11 cellular contexts compared by ENCODE assay signal in the genomic region with DNA sequence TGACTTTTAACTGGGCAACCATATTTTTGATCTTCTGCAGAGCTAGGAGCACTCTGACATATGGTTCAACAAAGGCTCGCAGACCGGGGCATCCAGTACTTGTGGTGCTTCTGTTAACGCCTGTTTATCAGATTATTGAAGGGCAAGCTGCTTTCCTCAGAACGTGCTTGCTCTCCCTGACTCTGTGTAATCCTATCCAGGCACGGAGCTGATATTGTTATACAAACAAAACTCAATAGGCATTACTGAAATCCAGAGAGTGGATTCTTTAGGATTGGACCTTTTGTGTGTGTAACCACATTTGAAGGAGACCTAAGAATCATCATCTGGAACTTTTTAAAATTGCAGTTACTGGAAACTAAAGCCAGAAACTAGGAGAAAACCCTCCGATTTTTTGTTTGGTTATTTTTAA.
DNase-seq lines count a peak whose midpoint lies in the region; ATAC-seq, FAIRE-seq and TF ChIP-seq lines count a peak whose summit lies in the region.
"Had no signal": no experiment of that assay in that cellular context is flagged by ENCODE, and none has a peak within 500 bp of the region (broad histone marks: within the 10 kb centered on the region; RNA-seq: fewer than 3 reads in every experiment).

No MANE protein-coding gene starts in this region.

- FAIRE-seq in GM19239 (lab: Jason Lieb, UNC): no peak

- ATAC-seq in HG03095 (IDR thresholded peaks at IDR 0.05; ENCODE audit: unreplicated experiment) (no peak), left colon (no peak)

- H3K79me2 ChIP-seq in fibroblast of lung (ENCODE audit: control insufficient read depth, insufficient read depth, low read length): no peaks in the 10 kb centered on the region
- H3K79me2 ChIP-seq in osteoblast (ENCODE audit: insufficient read depth, low read length): peaks cover 16% of the 10 kb centered on the region

- DNase-seq in D341Med (ENCODE audit: low spot score): peak; percentile 77
- DNase-seq in NCI-H345 treated with DMSO at 0.1 percent for 48 hours (lab: John Stamatoyannopoulos, UW; ENCODE audit: unreplicated experiment): peak; percentile 14
- peak; percentile 41 to 63 for DNase-seq in fibroblast of lung (ENCODE audit: low read depth in 2 of 2)
- peak; percentile 21 for DNase-seq in osteoblast (ENCODE audit: insufficient read length, low spot score, missing footprints)
- DNase-seq in GM19239 (ENCODE audit: insufficient read length, low spot score): no peak
- no peak for DNase-seq in left colon
- DNase-seq in substantia nigra (lab: John Stamatoyannopoulos, UW): no peak
- DNase-seq: DND-41, MG63 had no signal

- no peak overlapping the region for H3K4me2 ChIP-seq in fibroblast of lung (ENCODE audit: extremely low read depth, insufficient read depth, low read length)
- no peak overlapping the region for H3K4me2 ChIP-seq in osteoblast (ENCODE audit: insufficient read depth, low read length)

- H3K27ac ChIP-seq in fibroblast of lung (ENCODE audit: insufficient read depth, low read length): no peak overlapping the region
- no peak overlapping the region for H3K27ac ChIP-seq in osteoblast (ENCODE audit: low read depth, low read length)
- no peak overlapping the region for H3K27ac ChIP-seq in substantia nigra (ENCODE audit: low read depth, low read length, poor library complexity, severe bottlenecking)
- H3K27ac ChIP-seq: neutrophil had no signal

- H4K20me1 ChIP-seq in fibroblast of lung (ENCODE audit: control insufficient read depth, extremely low read depth, insufficient read depth, low read length) (no peaks in the 10 kb centered on the region), osteoblast (ENCODE audit: insufficient read depth, low read length) (peaks cover 11% of the 10 kb centered on the region)

- H3K36me3 ChIP-seq in fibroblast of lung (ENCODE audit: control insufficient read depth, insufficient read depth, low read length): no peaks in the 10 kb centered on the region
- H3K36me3 ChIP-seq in osteoblast (ENCODE audit: insufficient read depth, low read length): no peaks in the 10 kb centered on the region
- H3K36me3 ChIP-seq: MG63, neutrophil had no signal

- no peaks in the 10 kb centered on the region for H3K27me3 ChIP-seq in fibroblast of lung (ENCODE audit: control insufficient read depth, insufficient read depth, low read length)
- H3K27me3 ChIP-seq in osteoblast (ENCODE audit: insufficient read depth, low read length): no peaks in the 10 kb centered on the region
- H3K27me3 ChIP-seq: MG63, neutrophil had no signal

- H3K4me3 ChIP-seq in fibroblast of lung (replicated peaks in 1 of 4; ENCODE audit: control extremely low read depth in 1 of 4, insufficient read depth in 1 of 4, low read depth in 3 of 4, low read length in 4 of 4) (no peak overlapping the region), osteoblast (ENCODE audit: insufficient read depth, low read length) (no peak overlapping the region)
- H3K4me3 ChIP-seq: MG63 had no signal

- H2AFZ ChIP-seq in fibroblast of lung (ENCODE audit: low read length) (no peak overlapping the region), osteoblast (ENCODE audit: low read length) (no peak overlapping the region)

- H3K9me3 ChIP-seq in fibroblast of lung (ENCODE audit: control insufficient read depth, insufficient read depth, low read depth, low read length) (no peaks in the 10 kb centered on the region), osteoblast (ENCODE audit: low read depth, low read length) (no peaks in the 10 kb centered on the region)
- H3K9me3 ChIP-seq: MG63, neutrophil had no signal

- intact Hi-C loops in left colon (cut with DNase I, micrococcal nuclease): loop anchor here in 1 of 2 donors (10.0 kb wide), 1 partner anchor 163 kb away; no protein-coding TSS in a partner anchor

- H3K4me1 ChIP-seq in fibroblast of lung (ENCODE audit: control insufficient read depth, extremely low read depth, insufficient read depth, low read length) (peaks cover 6% of the 10 kb centered on the region), osteoblast (ENCODE audit: insufficient read depth, low read length) (peaks cover 15% of the 10 kb centered on the region)

- H3K9ac ChIP-seq in fibroblast of lung (ENCODE audit: insufficient read depth, low read length): no peak overlapping the region

- TF ChIP-seq CTCF in fibroblast of lung (conservative IDR thresholded peaks at IDR 0.05 in 1 of 2, IDR thresholded peaks at IDR 0.05 in 1 of 2; ENCODE audit: low read depth in 1 of 2, low read length in 2 of 2): no peak
- TF ChIP-seq CTCF in osteoblast (IDR thresholded peaks at IDR 0.05; ENCODE audit: extremely low read depth, low read depth, low read length): no peak

Comparison
In these comparisons a context has a peak if more than half of its experiments do, and no peak if none do; other contexts are left out.
1. DNase-seq: peak in D341Med (single experiment), NCI-H345 treated with DMSO at 0.1 percent for 48 hours (single experiment), fibroblast of lung (2 of 2) and osteoblast (single experiment); none in GM19239 (single experiment), left colon (0 of 2) and substantia nigra (0 of 49).